ENCODE assay signal across 15 cellular contexts in the genomic region with DNA sequence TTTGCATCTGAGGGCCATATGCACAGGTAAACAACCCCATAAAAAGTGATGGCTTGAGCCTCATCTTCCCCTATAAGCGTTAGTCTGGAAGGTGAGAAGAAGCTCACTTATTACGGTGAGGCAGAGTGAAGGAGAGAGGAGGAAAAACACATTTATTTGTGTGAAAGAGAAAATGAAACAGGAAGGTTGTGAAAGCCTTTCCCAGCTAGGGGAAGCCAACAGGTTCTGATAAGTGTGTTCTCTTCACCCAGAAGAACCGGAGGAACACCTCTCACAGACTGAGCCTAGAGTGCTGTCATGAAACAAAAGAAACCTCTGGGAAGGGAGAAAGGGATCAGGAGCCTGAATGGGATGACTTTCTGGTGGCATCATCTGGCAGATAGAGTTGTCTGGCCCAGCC.
DNase-seq lines count a peak whose midpoint lies in the region; ATAC-seq and TF ChIP-seq lines count a peak whose summit lies in the region.
"Had no signal": no experiment of that assay in that cellular context is flagged by ENCODE, and none has a peak within 500 bp of the region (broad histone marks: within the 10 kb centered on the region; RNA-seq: fewer than 3 reads in every experiment).

No MANE protein-coding gene starts in this region.

- H3K27me3 Mint-ChIP-seq in neural crest cell (ENCODE audit: low read depth) = no peaks in the 10 kb centered on the region
- H3K27me3 Mint-ChIP-seq: CD8-positive, alpha-beta memory T cell had no signal

- peak overlapping the region; percentile 50 for H3K27ac Mint-ChIP-seq in neural crest cell (ENCODE audit: unreplicated experiment)
- H3K27ac Mint-ChIP-seq in activated naive CD4-positive, alpha-beta T cell treated with anti-CD3 and anti-CD28 coated beads, Interleukin-2, amount 50 U/mL, for 72 hours = no peak overlapping the region
- H3K27ac Mint-ChIP-seq: B cell; CD4-positive, alpha-beta T cell; CD8-positive, alpha-beta memory T cell had no signal

- TF ChIP-seq CTCF in neural crest cell (conservative IDR thresholded peaks at IDR 0.05) = no peak

- no peaks in the 10 kb centered on the region for H3K9me3 Mint-ChIP-seq in neural crest cell
- H3K9me3 Mint-ChIP-seq in activated naive CD4-positive, alpha-beta T cell treated with anti-CD3 and anti-CD28 coated beads, Interleukin-2, amount 50 U/mL, for 72 hours = no peaks in the 10 kb centered on the region
- H3K9me3 Mint-ChIP-seq: CD4-positive, alpha-beta T cell; CD8-positive, alpha-beta memory T cell; H9 had no signal

- DNase-seq in OCI-M1 (lab: John Stamatoyannopoulos, UW) = peak; percentile 24
- no peak for DNase-seq in neural crest cell (ENCODE audit: low read depth, low spot score)
- DNase-seq in activated naive CD4-positive, alpha-beta T cell treated with anti-CD3 and anti-CD28 coated beads, Interleukin-2, amount 50 U/mL, for 72 hours (ENCODE audit: low spot score in 2 of 2) = no peak
- DNase-seq in stimulated activated CD4-positive, alpha-beta T cell treated with anti-CD3 and anti-CD28 coated beads, Interleukin-4, amount 100 ng/mL, for 4 hours = no peak
- no peak for DNase-seq in 8988T
- DNase-seq: CD4-positive, alpha-beta T cell; CD8-positive, alpha-beta memory T cell; DMS 273 treated with DMSO at 0.1 percent for 48 hours; DMS79; GF-D8; GM23248; H9 had no signal

- H3K36me3 Mint-ChIP-seq in neural crest cell (ENCODE audit: low read depth) = no peaks in the 10 kb centered on the region
- no peaks in the 10 kb centered on the region for H3K36me3 Mint-ChIP-seq in activated naive CD4-positive, alpha-beta T cell treated with anti-CD3 and anti-CD28 coated beads, Interleukin-2, amount 50 U/mL, for 72 hours
- H3K36me3 Mint-ChIP-seq: CD8-positive, alpha-beta memory T cell had no signal

- no peaks in the 10 kb centered on the region for H3K4me1 Mint-ChIP-seq in neural crest cell
- H3K4me1 Mint-ChIP-seq: B cell; CD8-positive, alpha-beta memory T cell; H9 had no signal

- ATAC-seq in GM18867 (IDR thresholded peaks at IDR 0.05; ENCODE audit: unreplicated experiment) = peak; percentile 62
- no peak for ATAC-seq in activated naive CD4-positive, alpha-beta T cell treated with anti-CD3 and anti-CD28 coated beads, Interleukin-2, amount 50 U/mL, for 72 hours
- ATAC-seq: HCT116 had no signal

- no peak overlapping the region for H3K4me3 Mint-ChIP-seq in neural crest cell
- H3K4me3 Mint-ChIP-seq: B cell; CD4-positive, alpha-beta T cell; H9 had no signal
